ENCODE assay signal across 8 cellular contexts in the genomic region with DNA sequence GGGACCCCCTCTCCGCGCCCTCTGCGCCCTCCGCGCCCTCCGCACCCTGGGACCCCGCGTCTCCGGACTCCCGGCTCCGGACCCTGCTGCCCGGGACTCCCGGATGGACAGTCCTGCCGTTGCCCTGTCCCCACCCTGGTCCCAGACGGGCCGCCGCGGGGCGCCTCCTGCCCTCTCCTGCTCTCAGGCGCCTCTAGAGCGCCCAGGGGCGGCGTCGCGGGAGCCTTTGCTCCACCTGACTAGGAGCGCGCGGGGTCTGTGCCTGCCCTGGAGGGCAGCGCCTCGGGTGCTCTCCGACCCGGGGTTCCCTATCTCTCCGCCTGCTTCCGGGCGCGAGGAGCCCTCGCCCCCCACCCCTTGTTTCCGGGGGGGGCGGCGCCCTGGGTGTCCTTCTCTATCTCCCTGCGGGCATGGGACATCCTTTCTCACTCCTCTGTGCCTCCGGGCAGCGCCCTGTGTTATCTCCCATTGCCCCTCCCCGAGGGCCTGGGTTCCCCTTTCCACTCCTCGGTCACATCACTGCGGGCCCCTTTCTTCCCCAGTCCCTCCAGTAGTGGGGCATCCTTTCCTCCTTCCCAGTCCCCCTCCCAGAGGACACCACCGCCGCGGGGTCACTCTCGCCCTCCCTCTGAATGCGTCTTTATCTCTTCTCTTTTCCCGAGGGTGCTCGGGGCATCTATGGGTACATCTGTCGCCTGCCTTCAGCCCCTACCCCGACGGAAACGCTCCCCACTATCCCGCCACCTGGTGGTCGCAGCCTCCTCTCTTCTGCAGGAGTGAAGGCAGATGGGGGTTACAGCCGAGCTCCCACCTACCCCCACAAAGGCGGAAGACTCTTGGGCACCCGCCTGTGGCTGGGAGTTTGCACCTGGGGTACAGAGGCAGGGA. TPM values are rescaled to one million over a fixed set of nuclear protein-coding genes. Genes with fewer than 3 reads are reported as not detected.
DNase-seq lines count a peak whose midpoint lies in the region; ATAC-seq and TF ChIP-seq lines count a peak whose summit lies in the region.

No MANE protein-coding gene starts in this region.

- H3K27ac ChIP-seq in OCI-LY7 (ENCODE audit: low read depth, low read length, poor library complexity, severe bottlenecking): peak overlapping the region; percentile 18

- H2AFZ ChIP-seq in OCI-LY7 (ENCODE audit: low read length): peak overlapping the region; percentile 38; the same call in 1 of the 2 replicates

- H3K4me2 ChIP-seq in OCI-LY7 (ENCODE audit: low read length): peak overlapping the region; percentile 90

- peak; percentile 51 for DNase-seq in CD1c-positive myeloid dendritic cell (ENCODE audit: extremely low spot score)
- DNase-seq in OCI-LY7 (ENCODE audit: low spot score): peak; percentile 75
- DNase-seq in activated naive CD4-positive, alpha-beta T cell treated with anti-CD3 and anti-CD28 coated beads for 36 hours: peak; percentile 48
- peak; percentile 41 for DNase-seq in left kidney (ENCODE audit: low read depth, low spot score)
- DNase-seq in stimulated activated effector memory CD8-positive, alpha-beta T cell treated with anti-CD3 and anti-CD28 coated beads, Interleukin-12 subunit alpha, Interleukin-12 subunit beta, amount 100 ng/mL, for 72 hours (ENCODE audit: low spot score in 2 of 2): peak; percentile 27 to 83
- no peak for DNase-seq in dermis blood vessel endothelial cell
- DNase-seq in SHP77 (lab: John Stamatoyannopoulos, UW): no peak

- CTCF ChIA-PET in OCI-LY7 (lab: Charles Lee; ENCODE audit: unreplicated experiment): no interaction called here
- CTCF ChIA-PET in activated naive CD4-positive, alpha-beta T cell treated with anti-CD3 and anti-CD28 coated beads for 36 hours (lab: Charles Lee): interaction anchor here (1.1 kb wide), 2 partner anchors 33 to 178 kb away, joined by 3 to 5 read pairs; no protein-coding TSS in a partner anchor

- H3K4me3 Mint-ChIP-seq in activated naive CD4-positive, alpha-beta T cell treated with anti-CD3 and anti-CD28 coated beads for 36 hours: peak overlapping the region; percentile 91
- peak overlapping the region; percentile 100 for H3K4me3 Mint-ChIP-seq in stimulated activated effector memory CD8-positive, alpha-beta T cell treated with anti-CD3 and anti-CD28 coated beads, Interleukin-12 subunit alpha, Interleukin-12 subunit beta, amount 100 ng/mL, for 72 hours

- no peaks in the 10 kb centered on the region for H3K9me2 ChIP-seq in OCI-LY7 (ENCODE audit: insufficient read depth, low read length)

- H3K27me3 Mint-ChIP-seq in activated naive CD4-positive, alpha-beta T cell treated with anti-CD3 and anti-CD28 coated beads for 36 hours (ENCODE audit: low read depth): no peaks in the 10 kb centered on the region

- no peaks in the 10 kb centered on the region for H3K79me2 ChIP-seq in OCI-LY7 (ENCODE audit: insufficient read depth, low read depth, low read length)

- intact Hi-C loops in OCI-LY7 (cut with micrococcal nuclease; ENCODE audit: unreplicated experiment): loop anchor here (1.0 to 5.0 kb wide), 4 partner anchors 28 to 178 kb away; no protein-coding TSS in a partner anchor
- intact Hi-C loops in activated naive CD4-positive, alpha-beta T cell treated with anti-CD3 and anti-CD28 coated beads for 36 hours (cut with micrococcal nuclease): loop anchor here (1.0 to 10.0 kb wide), 2 partner anchors 33 to 708 kb away; no protein-coding TSS in a partner anchor

- no peaks in the 10 kb centered on the region for H3K36me3 ChIP-seq in OCI-LY7 (ENCODE audit: insufficient read depth, low read length)

- peak overlapping the region; percentile 85 for H3K4me3 ChIP-seq in OCI-LY7 (ENCODE audit: low read depth, low read length, poor library complexity, severe bottlenecking)

- H3K36me3 Mint-ChIP-seq in activated naive CD4-positive, alpha-beta T cell treated with anti-CD3 and anti-CD28 coated beads for 36 hours (ENCODE audit: low read depth): peaks cover 4% of the 10 kb centered on the region
- peaks cover 28% of the 10 kb centered on the region for H3K36me3 Mint-ChIP-seq in stimulated activated effector memory CD8-positive, alpha-beta T cell treated with anti-CD3 and anti-CD28 coated beads, Interleukin-12 subunit alpha, Interleukin-12 subunit beta, amount 100 ng/mL, for 72 hours

- H3K4me1 Mint-ChIP-seq in activated naive CD4-positive, alpha-beta T cell treated with anti-CD3 and anti-CD28 coated beads for 36 hours (ENCODE audit: low read depth): peaks cover 66% of the 10 kb centered on the region
- peaks cover 60% of the 10 kb centered on the region for H3K4me1 Mint-ChIP-seq in stimulated activated effector memory CD8-positive, alpha-beta T cell treated with anti-CD3 and anti-CD28 coated beads, Interleukin-12 subunit alpha, Interleukin-12 subunit beta, amount 100 ng/mL, for 72 hours

- H3K4me1 ChIP-seq in OCI-LY7 (ENCODE audit: insufficient read depth, low read length, poor library complexity, severe bottlenecking): peaks cover 55% of the 10 kb centered on the region

- peak; percentile 13 for ATAC-seq in GM21526 (IDR thresholded peaks at IDR 0.05; ENCODE audit: low FRiP score, unreplicated experiment)
- peak; percentile 67 for ATAC-seq in stimulated activated effector memory CD8-positive, alpha-beta T cell treated with anti-CD3 and anti-CD28 coated beads, Interleukin-12 subunit alpha, Interleukin-12 subunit beta, amount 100 ng/mL, for 72 hours

- POLR2A ChIA-PET in OCI-LY7 (lab: Charles Lee): interaction anchor here (9.8 kb wide), 1 partner anchor 24 kb away, joined by 83 read pairs; no protein-coding TSS in a partner anchor

- peak overlapping the region; percentile 40 for H3K27ac Mint-ChIP-seq in activated naive CD4-positive, alpha-beta T cell treated with anti-CD3 and anti-CD28 coated beads for 36 hours
- H3K27ac Mint-ChIP-seq in stimulated activated effector memory CD8-positive, alpha-beta T cell treated with anti-CD3 and anti-CD28 coated beads, Interleukin-12 subunit alpha, Interleukin-12 subunit beta, amount 100 ng/mL, for 72 hours: peak overlapping the region; percentile 97

- no peaks in the 10 kb centered on the region for H3K9me3 ChIP-seq in OCI-LY7 (ENCODE audit: low read length)

- BruUV-seq in OCI-LY7 (replicated peaks; lab: Mats Ljungman, UMichigan): no TSS peak

- TF ChIP-seq CTCF in OCI-LY7 (conservative IDR thresholded peaks at IDR 0.05; ENCODE audit: low read length): peak; percentile 77

- H4K20me1 ChIP-seq in OCI-LY7 (ENCODE audit: insufficient read depth, low read length): no peaks in the 10 kb centered on the region

- H3K9me3 Mint-ChIP-seq in activated naive CD4-positive, alpha-beta T cell treated with anti-CD3 and anti-CD28 coated beads for 36 hours: no peaks in the 10 kb centered on the region
- H3K9me3 Mint-ChIP-seq in stimulated activated effector memory CD8-positive, alpha-beta T cell treated with anti-CD3 and anti-CD28 coated beads, Interleukin-12 subunit alpha, Interleukin-12 subunit beta, amount 100 ng/mL, for 72 hours: no peaks in the 10 kb centered on the region

RNA-seq across cellular contexts. Expression of a gene that starts 0.9 kb away (rescaled TPM):
- 21.0 and 24.2 TPM in 2 replicates for total RNA-seq in OCI-LY7 (2014; rRNA removed; shearing (Covaris generic))
- total RNA-seq in OCI-LY7 (2022) (44.5 and 51.6 TPM in 2 replicates), dermis blood vessel endothelial cell (not detected in 2 replicates)
- total RNA-seq in activated naive CD4-positive, alpha-beta T cell treated with anti-CD3 and anti-CD28 coated beads for 36 hours: 10 to 100 TPM; 37.1 to 38.9 TPM

Comparison
In these comparisons a context has a peak if more than half of its experiments do, and no peak if none do; other contexts are left out.
1. DNase-seq: peak in CD1c-positive myeloid dendritic cell (single experiment), OCI-LY7 (single experiment), activated naive CD4-positive, alpha-beta T cell treated with anti-CD3 and anti-CD28 coated beads for 36 hours (single experiment), left kidney (single experiment) and stimulated activated effector memory CD8-positive, alpha-beta T cell treated with anti-CD3 and anti-CD28 coated beads, Interleukin-12 subunit alpha, Interleukin-12 subunit beta, amount 100 ng/mL, for 72 hours (2 of 2); none in dermis blood vessel endothelial cell (single experiment) and SHP77 (0 of 2).
2. RNA of a gene that starts 0.9 kb away (total RNA-seq): 21.0 to 51.6 TPM in OCI-LY7 and 37.1 to 38.9 TPM in activated naive CD4-positive, alpha-beta T cell treated with anti-CD3 and anti-CD28 coated beads for 36 hours; not detected in dermis blood vessel endothelial cell; every median in the first group is over 10 times any median in the second.